Comparison of ENCODE assay signal across 21 cellular contexts in the genomic region with DNA sequence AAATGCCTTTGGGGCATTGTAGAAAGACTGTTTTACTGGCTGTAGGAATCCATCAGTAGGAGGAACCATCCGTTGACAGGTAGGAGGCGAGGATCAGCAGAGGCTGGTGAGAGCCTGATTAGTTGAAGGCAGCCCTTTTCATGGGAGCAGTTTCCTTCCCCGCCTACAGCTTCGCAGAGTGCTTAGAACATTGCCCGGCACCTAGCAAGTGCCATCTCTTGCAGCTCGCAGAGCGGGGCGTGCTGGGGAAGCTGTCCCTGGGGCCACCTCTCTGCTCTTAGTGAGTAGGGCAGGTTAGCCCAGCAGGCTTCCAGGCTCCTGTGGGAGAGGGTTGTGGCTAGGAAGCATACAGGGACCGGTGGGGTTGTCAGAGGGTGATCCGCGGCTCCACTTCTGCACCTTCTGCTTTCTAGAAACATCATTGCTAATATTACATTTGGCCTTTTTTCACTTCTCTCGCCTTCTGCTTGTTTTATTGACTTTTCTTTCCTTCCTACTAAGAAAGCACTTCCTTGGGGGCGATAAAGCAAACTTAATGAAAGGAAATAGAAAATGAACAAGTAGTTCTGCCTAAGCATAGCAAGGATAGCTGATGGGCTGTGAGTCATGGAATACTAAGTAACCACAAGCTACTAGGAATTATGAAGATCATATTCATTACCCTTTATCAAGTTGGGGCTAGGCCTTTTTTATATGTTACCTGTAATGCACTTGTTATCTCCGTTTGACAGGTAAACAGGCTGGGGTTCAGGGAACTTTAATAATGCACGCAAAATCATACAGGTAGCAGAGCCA.
DNase-seq lines count a peak whose midpoint lies in the region; ATAC-seq, FAIRE-seq and TF ChIP-seq lines count a peak whose summit lies in the region.
"Had no signal": no experiment of that assay in that cellular context is flagged by ENCODE, and none has a peak within 500 bp of the region (broad histone marks: within the 10 kb centered on the region; RNA-seq: fewer than 3 reads in every experiment).

No MANE protein-coding gene starts in this region.

- H3K36me3 ChIP-seq in Peyer's patch = peaks cover 0 to 54% (median 0%) of the 10 kb centered on the region in 3 donors
- H3K36me3 ChIP-seq in HepG2 (replicated peaks in 1 of 2; ENCODE audit: control insufficient read depth in 1 of 2, insufficient read depth in 2 of 2, low read length in 2 of 2) = peaks cover 4 to 41% of the 10 kb centered on the region in 2 experiments; a peak in 3 of 5 replicates

- H2AFZ ChIP-seq in HepG2 (ENCODE audit: low read length) = no peak overlapping the region

- H3K27me3 ChIP-seq in foreskin keratinocyte = no peaks in the 10 kb centered on the region
- H3K27me3 ChIP-seq in Peyer's patch = no peaks in the 10 kb centered on the region
- no peaks in the 10 kb centered on the region for H3K27me3 ChIP-seq in HepG2 (ENCODE audit: control insufficient read depth in 1 of 2, insufficient read depth in 2 of 2, low read length in 2 of 2)
- H3K27me3 ChIP-seq: adrenal gland had no signal

- no peak overlapping the region for H3K4me3 ChIP-seq in Peyer's patch
- H3K4me3 ChIP-seq in HepG2 (replicated peaks in 1 of 3; ENCODE audit: insufficient read depth in 1 of 3, low read depth in 2 of 3, low read length in 3 of 3) = no peak overlapping the region
- H3K4me3 ChIP-seq: adrenal gland, coronary artery had no signal

- WGBS in HepG2 (ENCODE audit: low lambda C conversion rate) = 99% methylated on average over 9 of the region's 15 CpGs

- intact Hi-C loops in HepG2 (cut with micrococcal nuclease; ENCODE audit: unreplicated experiment) = no loop called here

- H3K4me1 ChIP-seq in foreskin keratinocyte (no peaks in the 10 kb centered on the region), Peyer's patch (no peaks in the 10 kb centered on the region), HepG2 (ENCODE audit: insufficient read depth, low read length) (no peaks in the 10 kb centered on the region)
- H3K4me1 ChIP-seq: adrenal gland had no signal

- TF ChIP-seq POLR2A in Peyer's patch (IDR thresholded peaks at IDR 0.05) = no peak
- no peak for TF ChIP-seq POLR2A in HepG2 (IDR thresholded peaks at IDR 0.05; ENCODE audit: insufficient read depth in 1 of 2, low read depth in 2 of 2, low read length in 2 of 2)

- no peaks in the 10 kb centered on the region for H4K20me1 ChIP-seq in HepG2 (ENCODE audit: insufficient read depth, low read length)

- no peak for TF ChIP-seq EP300 in HepG2 (IDR thresholded peaks at IDR 0.05; ENCODE audit: low read depth in 2 of 2, low read length in 2 of 2)
- no peak for TF ChIP-seq EP300 in HepG2 (CRISPR knock-in tag; IDR thresholded peaks at IDR 0.05; ENCODE audit: borderline replicate concordance)

- H3K4me2 ChIP-seq in HepG2 (ENCODE audit: low read depth, low read length) = no peak overlapping the region

- H3K9me3 ChIP-seq in Peyer's patch = no peaks in the 10 kb centered on the region
- H3K9me3 ChIP-seq in HepG2 (ENCODE audit: low read length) = no peaks in the 10 kb centered on the region

- ATAC-seq in foreskin keratinocyte (peak; percentile 86), HepG2 (no peak)
- ATAC-seq: activated T-cell treated with anti-CD3 and anti-CD28 coated beads, Interleukin-2, amount 50 U/mL, for 4 hours; esophagus mucosa; left colon had no signal

- no peaks in the 10 kb centered on the region for H3K79me2 ChIP-seq in HepG2 (ENCODE audit: insufficient read depth, low read length)

- DNase-seq in A172 (ENCODE audit: low spot score) (peak; percentile 13), ELR (ENCODE audit: low read depth) (peak; percentile 57), amniotic epithelial cell (ENCODE audit: low read depth) (peak; percentile 79), foreskin keratinocyte (peak; percentile 27 to 59), Peyer's patch (no peak), cortex of kidney (lab: John Stamatoyannopoulos, UW) (no peak), DMS53 (lab: John Stamatoyannopoulos, UW) (no peak), HepG2 (ENCODE audit: low spot score) (no peak)
- DNase-seq: activated CD4-positive, alpha-beta T cell treated with anti-CD3 and anti-CD28 coated beads for 48 hours; activated T-cell treated with anti-CD3 and anti-CD28 coated beads, Interleukin-2, amount 50 U/mL, for 4 hours; adrenal gland; hippocampal formation; left colon; NCI-H1694 treated with DMSO at 0.1 percent for 48 hours; NCI-H446 treated with DMSO at 0.1 percent for 48 hours; stimulated activated CD4-positive, alpha-beta T cell treated with anti-CD3 and anti-CD28 coated beads, Interleukin-15, amount 100 ng/mL, for 24 hours; substantia nigra; T-helper 9 cell had no signal

- FAIRE-seq in HepG2 (lab: Jason Lieb, UNC) = no peak
- FAIRE-seq: D721Med had no signal

- CTCF ChIA-PET in HepG2 (lab: Yijun Ruan, JAX; ENCODE audit: low intra/inter-chr PET ratio, low total read pairs) = no interaction called here

- no peak for TF ChIP-seq RAD21 in HepG2 (CRISPR knock-in tag; IDR thresholded peaks at IDR 0.05)

- no peak overlapping the region for H3K27ac ChIP-seq in foreskin keratinocyte
- no peak overlapping the region for H3K27ac ChIP-seq in Peyer's patch
- no peak overlapping the region for H3K27ac ChIP-seq in HepG2 (ENCODE audit: extremely low read length, insufficient read depth, low read length)
- H3K27ac ChIP-seq: adrenal gland, coronary artery had no signal

- in situ Hi-C loops in HepG2 (cut with HindIII; ENCODE audit: extremely low pct_ligation_motif_present, low pct_unique_long_range_greater_than_20kb) = no loop called here

- no peak overlapping the region for H3K9ac ChIP-seq in HepG2 (ENCODE audit: insufficient read depth, low read depth, low read length)

- no peak for TF ChIP-seq CTCF in foreskin keratinocyte (conservative IDR thresholded peaks at IDR 0.05)
- no peak for TF ChIP-seq CTCF in Peyer's patch (IDR thresholded peaks at IDR 0.05)
- TF ChIP-seq CTCF in HepG2 (CRISPR knock-in tag; IDR thresholded peaks at IDR 0.05) = no peak

- no TSS peak for BruUV-seq in HepG2 (replicated peaks; lab: Mats Ljungman, UMichigan)

- POLR2A ChIA-PET in HepG2 (lab: Yijun Ruan, JAX) = no interaction called here

TF ChIP-seq in HepG2, 621 proteins besides CTCF, POLR2A, EP300 and RAD21 (continues in another document):
- no peak for TF ChIP-seq ZBTB44 (CRISPR knock-in tag; IDR thresholded peaks at IDR 0.05)
- TF ChIP-seq GTF3A (CRISPR knock-in tag; conservative IDR thresholded peaks at IDR 0.05) = no peak
- TF ChIP-seq SRF (IDR thresholded peaks at IDR 0.05; ENCODE audit: low read depth, low read length) = no peak
- TF ChIP-seq TFE3 (CRISPR knock-in tag; IDR thresholded peaks at IDR 0.05) = no peak
- no peak for TF ChIP-seq ZNF703 (CRISPR knock-in tag; IDR thresholded peaks at IDR 0.05; ENCODE audit: borderline replicate concordance)
- no peak for TF ChIP-seq ZNF709 (CRISPR knock-in tag; IDR thresholded peaks at IDR 0.05)
- no peak for TF ChIP-seq SMARCC2 (IDR thresholded peaks at IDR 0.05)
- TF ChIP-seq, protein P1, sequence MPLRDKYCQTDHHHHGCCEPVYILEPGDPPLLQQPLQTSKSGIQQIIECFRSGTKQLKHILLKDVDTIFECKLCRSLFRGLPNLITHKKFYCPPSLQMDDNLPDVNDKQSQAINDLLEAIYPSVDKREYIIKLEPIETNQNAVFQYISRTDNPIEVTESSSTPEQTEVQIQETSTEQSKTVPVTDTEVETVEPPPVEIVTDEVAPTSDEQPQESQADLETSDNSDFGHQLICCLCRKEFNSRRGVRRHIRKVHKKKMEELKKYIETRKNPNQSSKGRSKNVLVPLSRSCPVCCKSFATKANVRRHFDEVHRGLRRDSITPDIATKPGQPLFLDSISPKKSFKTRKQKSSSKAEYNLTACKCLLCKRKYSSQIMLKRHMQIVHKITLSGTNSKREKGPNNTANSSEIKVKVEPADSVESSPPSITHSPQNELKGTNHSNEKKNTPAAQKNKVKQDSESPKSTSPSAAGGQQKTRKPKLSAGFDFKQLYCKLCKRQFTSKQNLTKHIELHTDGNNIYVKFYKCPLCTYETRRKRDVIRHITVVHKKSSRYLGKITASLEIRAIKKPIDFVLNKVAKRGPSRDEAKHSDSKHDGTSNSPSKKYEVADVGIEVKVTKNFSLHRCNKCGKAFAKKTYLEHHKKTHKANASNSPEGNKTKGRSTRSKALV (CRISPR knock-in tag; IDR thresholded peaks at IDR 0.05) = no peak
- TF ChIP-seq EED (CRISPR knock-in tag; IDR thresholded peaks at IDR 0.05) = no peak
- TF ChIP-seq SMC3 (IDR thresholded peaks at IDR 0.05; ENCODE audit: low read length) = no peak
- TF ChIP-seq SP2 (CRISPR knock-in tag; IDR thresholded peaks at IDR 0.05) = no peak

Comparison
In these comparisons a context has a peak if more than half of its experiments do, and no peak if none do; other contexts are left out.
1. DNase-seq: peak in A172 (single experiment), ELR (single experiment), amniotic epithelial cell (single experiment) and foreskin keratinocyte (2 of 2); none in Peyer's patch (0 of 3), cortex of kidney (single experiment), DMS53 (single experiment) and HepG2 (single experiment).